17 cellular contexts compared by ENCODE assay signal in the genomic region with DNA sequence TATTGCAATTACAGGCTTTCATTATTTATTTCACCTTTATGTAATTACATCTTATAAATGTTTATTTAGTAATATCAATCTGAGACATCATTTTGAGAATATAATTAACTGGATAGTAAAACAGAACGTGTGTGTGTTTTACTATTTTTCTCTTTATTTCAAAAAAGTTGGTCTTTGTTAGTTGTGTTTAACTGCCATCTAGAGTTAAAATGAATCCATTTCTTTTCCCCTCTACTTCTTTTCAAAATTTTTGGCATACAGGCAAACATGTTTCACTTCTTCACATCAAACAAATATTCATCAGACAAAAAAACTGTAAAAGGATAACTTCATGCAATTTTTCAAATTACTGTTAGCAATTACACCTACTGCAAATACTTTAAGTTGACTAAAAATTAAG.
"Had no signal": no experiment of that assay in that cellular context is flagged by ENCODE, and none has a peak within 500 bp of the region (broad histone marks: within the 10 kb centered on the region; RNA-seq: fewer than 3 reads in every experiment).

No MANE protein-coding gene starts in this region.

- H3K9me3 ChIP-seq: left lung had no signal

- H3K27me3 ChIP-seq: brain microvascular endothelial cell, left lung had no signal

- ATAC-seq: activated CD8-positive, alpha-beta T cell treated with anti-CD3 and anti-CD28 coated beads, Interleukin-2, amount 10 ng/mL, durations not matched to agents 7 days and 5 days; effector memory CD8-positive, alpha-beta T cell; left lung; natural killer cell; stimulated activated memory B cell treated with anti-CD40 and anti-IgM and Interleukin-4, amounts not matched to agents 10 μg/mL and 1 μg/mL and 100 μg/mL, for 72 hours had no signal

- DNase-seq: activated CD4-positive, alpha-beta T cell treated with anti-CD3 and anti-CD28 coated beads, Interleukin-2, amount 10 ng/mL, durations not matched to agents 24 days and 14 days; activated CD4-positive, CD25-positive, alpha-beta regulatory T cell; activated CD8-positive, alpha-beta memory T cell treated with anti-CD3 and anti-CD28 coated beads, Interleukin-2, amount 50 U/mL, for 4 hours; activated CD8-positive, alpha-beta T cell treated with anti-CD3 and anti-CD28 coated beads, Interleukin-2, amount 10 ng/mL, durations not matched to agents 7 days and 5 days; activated gamma-delta T cell; activated T-cell treated with anti-CD3 and anti-CD28 coated beads, Interleukin-2, amount 50 U/mL, for 48 hours; amygdala; brain microvascular endothelial cell; effector memory CD8-positive, alpha-beta T cell; mesendoderm; natural killer cell; nucleus accumbens; stimulated activated CD4-positive, alpha-beta T cell treated with anti-CD3 and anti-CD28 coated beads, Interleukin-2, amount 100 ng/mL, for 48 hours; T-helper 2 cell had no signal

- H3K4me1 ChIP-seq: left lung had no signal

- H3K27ac ChIP-seq: brain microvascular endothelial cell, epithelial cell of prostate, left lung had no signal

- H3K4me3 ChIP-seq: left lung had no signal

- H3K36me3 ChIP-seq: brain microvascular endothelial cell, left lung had no signal
